Comparison of ENCODE assay signal across 8 cellular contexts in the genomic region with DNA sequence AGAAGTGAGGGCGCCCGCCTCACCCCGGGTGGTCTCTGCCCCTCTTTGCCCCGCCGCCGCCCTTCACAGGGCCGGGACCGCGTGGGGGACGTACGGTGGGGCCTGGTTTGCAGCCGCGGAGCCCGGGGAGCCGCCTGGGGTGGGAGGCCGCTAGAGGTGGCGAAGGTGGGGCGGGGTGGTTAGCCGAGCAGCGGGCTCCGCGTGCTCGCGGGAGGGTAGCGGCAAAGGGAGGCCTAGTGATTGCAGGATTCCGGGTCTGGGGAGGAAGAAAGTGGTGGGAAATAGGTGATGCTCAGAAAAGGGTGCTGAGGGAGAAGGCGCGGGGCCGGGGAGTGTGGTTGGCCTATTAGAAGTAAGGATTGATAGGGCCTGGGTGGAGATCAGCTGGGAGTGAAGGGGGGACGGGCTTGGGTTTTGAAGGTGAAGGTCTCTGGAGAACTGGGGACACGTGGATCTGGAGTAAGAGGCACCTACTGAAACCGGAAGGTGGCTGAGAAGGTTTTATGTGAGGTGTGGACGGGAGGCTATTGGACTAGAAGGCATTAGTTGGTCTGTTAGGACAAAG. TPM values are rescaled to one million over a fixed set of nuclear protein-coding genes. Genes with fewer than 3 reads are reported as not detected.
DNase-seq lines count a peak whose midpoint lies in the region; ATAC-seq, FAIRE-seq and TF ChIP-seq lines count a peak whose summit lies in the region.

No MANE protein-coding gene starts in this region.

- 0% methylated on average over 17 of the region's 33 CpGs for WGBS in K562 (ENCODE audit: insufficient coverage, low coverage, missing lambda C conversion rate)

- peaks cover 35% of the 10 kb centered on the region for H3K4me1 Mint-ChIP-seq in T-helper 17 cell

- H3K9me3 ChIP-seq in T-helper 17 cell (ENCODE audit: control insufficient read depth, low read length, poor library complexity, severe bottlenecking) (no peaks in the 10 kb centered on the region), K562 (replicated peaks; ENCODE audit: control insufficient read depth, insufficient read depth, low read depth, low read length) (peaks cover 6% of the 10 kb centered on the region; the same call in 1 of the 2 replicates)

- no peaks in the 10 kb centered on the region for H3K36me3 ChIP-seq in KMS-11 (ENCODE audit: insufficient read depth)
- H3K36me3 ChIP-seq in K562 (ENCODE audit: control insufficient read depth, insufficient read depth, low read length): peaks cover 20% of the 10 kb centered on the region; the same call in 2 of the 3 replicates

- POLR2A ChIA-PET in K562 (lab: Yijun Ruan, JAX): interaction anchor here (0.8 to 1.3 kb wide), 3 partner anchors 9 to 192 kb away, joined by 3 to 7 read pairs (median 7); no protein-coding TSS in a partner anchor

- TF ChIP-seq CTCF in KMS-11 (conservative IDR thresholded peaks at IDR 0.05; ENCODE audit: low read depth, low read length): no peak
- no peak for TF ChIP-seq CTCF in K562 (IDR thresholded peaks at IDR 0.05 in 2 of 3, conservative IDR thresholded peaks at IDR 0.05 in 1 of 3; ENCODE audit: insufficient read depth in 2 of 3, low read depth in 1 of 3, low read length in 3 of 3)

- H3K36me3 Mint-ChIP-seq in T-helper 17 cell (ENCODE audit: low read depth): peaks cover 13% of the 10 kb centered on the region

- H3K4me2 ChIP-seq in KMS-11: peak overlapping the region; percentile 44; the same call in 1 of the 2 replicates
- H3K4me2 ChIP-seq in K562 (ENCODE audit: insufficient read depth, low read length): peak overlapping the region; percentile 93

- H2AFZ ChIP-seq in KMS-11 (ENCODE audit: low read depth) (peak overlapping the region; percentile 53; the same call in 1 of the 2 replicates), K562 (ENCODE audit: low read depth, low read length) (peak overlapping the region; percentile 42)

- H3K4me3 ChIP-seq in KMS-11 (IDR thresholded peaks at IDR 0.05; ENCODE audit: insufficient read depth, low read depth, low read length): no peak overlapping the region
- H3K4me3 ChIP-seq in K562: peak overlapping the region; percentile 89

- H3K79me2 ChIP-seq in KMS-11 (ENCODE audit: insufficient read depth, low read depth): peaks cover 53% of the 10 kb centered on the region
- peaks cover 54% of the 10 kb centered on the region for H3K79me2 ChIP-seq in K562 (ENCODE audit: control insufficient read depth, insufficient read depth, low read length)

- H3K9ac ChIP-seq in KMS-11 (peak overlapping the region; percentile 78), K562 (ENCODE audit: insufficient read depth in 1 of 2, low read depth in 2 of 2, low read length in 2 of 2) (peak overlapping the region; percentile 80 to 93)

- H4K20me1 ChIP-seq in KMS-11 (ENCODE audit: insufficient read depth): no peaks in the 10 kb centered on the region
- peaks cover 6% of the 10 kb centered on the region; the same call in 1 of the 2 replicates for H4K20me1 ChIP-seq in K562 (replicated peaks; ENCODE audit: control insufficient read depth, insufficient read depth, low read length)

- FAIRE-seq in K562 (lab: Jason Lieb, UNC): peak; percentile 55

- TSS peak; percentile 48 for BruUV-seq in K562 (replicated peaks; lab: Mats Ljungman, UMichigan)

- peak overlapping the region; percentile 95 for H3K27ac Mint-ChIP-seq in T-helper 17 cell

- DNase-seq in DMS53 treated with DMSO at 0.1 percent for 48 hours (lab: John Stamatoyannopoulos, UW; ENCODE audit: unreplicated experiment): peak; percentile 9
- peak in 1 of 3 donors; percentile 39 for DNase-seq in T-helper 17 cell
- DNase-seq in K562 (ENCODE audit: extremely low read depth in 1 of 4, low spot score in 3 of 4): peak; percentile 48 to 77 (median 70)
- peak; percentile 48 for DNase-seq in kidney tubule cell (ENCODE audit: low spot score)
- DNase-seq in stimulated activated CD4-positive, alpha-beta T cell treated with anti-CD3 and anti-CD28 coated beads, Interleukin-2, amount 100 ng/mL, for 48 hours: peak; percentile 17 to 36
- no peak for DNase-seq in NCI-H2107 (lab: John Stamatoyannopoulos, UW)

- TF ChIP-seq RAD21 in K562 (CRISPR knock-in tag; conservative IDR thresholded peaks at IDR 0.05 in 1 of 2, IDR thresholded peaks at IDR 0.05 in 1 of 2): no peak

- peaks cover 8% of the 10 kb centered on the region for H3K27me3 Mint-ChIP-seq in T-helper 17 cell

- H3K4me1 ChIP-seq in KMS-11 (ENCODE audit: low read depth, poor library complexity, severe bottlenecking) (peaks cover 39% of the 10 kb centered on the region), K562 (replicated peaks in 1 of 2; ENCODE audit: control insufficient read depth in 2 of 2, insufficient read depth in 2 of 2, low read length in 2 of 2) (peaks cover 14 to 19% of the 10 kb centered on the region in 2 experiments)

- H3K4me3 Mint-ChIP-seq in T-helper 17 cell: peak overlapping the region; percentile 100

- intact Hi-C loops in K562 (cut with micrococcal nuclease): loop anchor here (2.0 to 10.0 kb wide), 2 partner anchors 30 to 204 kb away; partner anchors contain the start of gene BTBD10

- no peak for TF ChIP-seq EP300 in K562 (IDR thresholded peaks at IDR 0.05; ENCODE audit: low read length)

- no peaks in the 10 kb centered on the region for H3K9me1 ChIP-seq in K562 (ENCODE audit: control insufficient read depth, insufficient read depth, low read length)

- no peak for TF ChIP-seq POLR2A in K562 (conservative IDR thresholded peaks at IDR 0.05)

- CTCF ChIA-PET in K562 (lab: Yijun Ruan, JAX; ENCODE audit: low intra/inter-chr PET ratio): no interaction called here

- peak overlapping the region; percentile 65 for H3K27ac ChIP-seq in KMS-11
- peak overlapping the region; percentile 72 for H3K27ac ChIP-seq in K562 (ENCODE audit: extremely low read depth, low read depth, low read length)

- in situ Hi-C loops in K562 (cut with MboI): no loop called here

- ATAC-seq in GM21529 (IDR thresholded peaks at IDR 0.05; ENCODE audit: unreplicated experiment) (peak; percentile 15), T-helper 17 cell (peak; percentile 18), K562 (peak; percentile 43)

- H3K27me3 ChIP-seq in KMS-11 (ENCODE audit: insufficient read depth, low read depth) (no peaks in the 10 kb centered on the region), K562 (ENCODE audit: control insufficient read depth in 2 of 2, insufficient read depth in 2 of 2, low read length in 2 of 2) (no peaks in the 10 kb centered on the region)

TF ChIP-seq in K562, 482 proteins besides CTCF, POLR2A, EP300 and RAD21 (continues in another document):
- no peak for TF ChIP-seq NCOR1 (IDR thresholded peaks at IDR 0.05)

RNA-seq across cellular contexts. Expression of gene FAR1, which starts 0.6 kb away (rescaled TPM):
- total RNA-seq in T-helper 17 cell (10 to 100 TPM; 33.7 to 44.5 TPM), K562 (2014; rRNA removed) (31.2 and 33.0 TPM in 2 replicates), K562 (2014; rRNA removed; fragmentation: Illumina TruSeq; extraction: Trizol) (63.6 and 80.0 TPM in 2 replicates), K562 (2015; rRNA removed; fragmentation: Illumina TruSeq; extraction: Trizol) (46.8 and 52.6 TPM in 2 replicates), K562 (2021) (62.0 and 63.5 TPM in 2 replicates)
- total RNA-seq in K562 (2011; cell fraction: chromatin; rRNA removed; ENCODE audit: low replicate concordance): 48.0 and 242 TPM in 2 replicates
- total RNA-seq in K562 (2011; cell fraction: nucleolus; rRNA removed): 14.3 and 23.7 TPM in 2 replicates
- total RNA-seq in K562 (2011; cell fraction: nucleoplasm; rRNA removed): 50.6 and 76.4 TPM in 2 replicates
- polyA plus RNA-seq in K562 (2011; rRNA removed) (73.5 and 88.2 TPM in 2 replicates), K562 (2014; fragmentation: Illumina TruSeq; extraction: Trizol) (61.7 and 67.6 TPM in 2 replicates), K562 (2014; fragmentation: Nextera tagmentation; extraction: Ambion mirVana) (10 to 100 TPM; 17.7 to 23.3 TPM), K562 (2014; rRNA removed) (42.2 and 43.6 TPM in 2 replicates)
- 24.8 and 32.3 TPM in 2 replicates for polyA plus RNA-seq in K562 (2011; cell fraction: cytosol; rRNA removed)
- polyA plus RNA-seq in K562 (2011; cell fraction: nucleus; rRNA removed): 51.1 and 85.3 TPM in 2 replicates
- polyA plus RNA-seq in K562 (2012): 35.4 and 39.3 TPM in 2 replicates
- 169 and 188 TPM in 2 replicates for polyA minus RNA-seq in K562 (2011; rRNA and poly(A)+ RNA removed)
- polyA minus RNA-seq in K562 (2011; cell fraction: cytosol; rRNA and poly(A)+ RNA removed): 38.2 and 48.4 TPM in 2 replicates
- polyA minus RNA-seq in K562 (2011; cell fraction: nucleus; rRNA and poly(A)+ RNA removed): 47.4 and 115 TPM in 2 replicates
